8 cellular contexts compared by ENCODE assay signal in genomic region chr16:1308036-1308976, GRCh38. TPM values are rescaled to one million over a fixed set of nuclear protein-coding genes. Genes with fewer than 3 reads are reported as not detected.
A peak's percentile ranks its signal among the peaks of the same experiment; 100 is the strongest.
DNase-seq lines count a peak whose midpoint lies in the region; ATAC-seq lines count a peak whose summit lies in the region.

No MANE protein-coding gene starts in this region.

- H3K9me3 ChIP-seq in HUES6 (ENCODE audit: control insufficient read depth, insufficient read depth, low read depth, low read length) (no peaks in the 10 kb centered on the region), iPS-15b (ENCODE audit: control insufficient read depth, insufficient read depth, low read length) (no peaks in the 10 kb centered on the region), stomach smooth muscle (ENCODE audit: control insufficient read depth in 2 of 2, low read length in 2 of 2) (no peaks in the 10 kb centered on the region)

- H3K4me1 ChIP-seq in HUES6 (ENCODE audit: control insufficient read depth, insufficient read depth, low read length), result peaks cover 19% of the 10 kb centered on the region
- H3K4me1 ChIP-seq in iPS-15b (ENCODE audit: control insufficient read depth, insufficient read depth, low read length), result peaks cover 4% of the 10 kb centered on the region
- H3K4me1 ChIP-seq in stomach smooth muscle (ENCODE audit: control insufficient read depth, insufficient read depth, low read length), result peaks cover 29% of the 10 kb centered on the region

- H3K27ac Mint-ChIP-seq in activated CD8-positive, alpha-beta T cell treated with anti-CD3 and anti-CD28 coated beads, Interleukin-2, amount 10 ng/mL, durations not matched to agents 7 days and 5 days, result peak overlapping the region; percentile 100

- CTCF ChIA-PET in activated CD8-positive, alpha-beta T cell treated with anti-CD3 and anti-CD28 coated beads, Interleukin-2, amount 10 ng/mL, durations not matched to agents 7 days and 5 days (lab: Charles Lee), result interaction anchor here (1.0 kb wide), 1 partner anchor 474 kb away, joined by 3 read pairs; the partner anchor contains the start of genes NUBP2 and SPSB3

- peak overlapping the region; percentile 98 for H3K4me3 ChIP-seq in HUES6 (ENCODE audit: low read depth, low read length)
- peak overlapping the region; percentile 72 for H3K4me3 ChIP-seq in iPS-15b (ENCODE audit: low read depth, low read length)
- peak overlapping the region; percentile 62 to 77 for H3K4me3 ChIP-seq in stomach smooth muscle (ENCODE audit: low read length in 2 of 2)

- peaks cover 19% of the 10 kb centered on the region for H3K36me3 Mint-ChIP-seq in activated CD8-positive, alpha-beta T cell treated with anti-CD3 and anti-CD28 coated beads, Interleukin-2, amount 10 ng/mL, durations not matched to agents 7 days and 5 days (ENCODE audit: low read depth)

- in situ Hi-C loops in ACHN (cut with HindIII; ENCODE audit: low pct_ligation_motif_present, low pct_unique_long_range_greater_than_20kb, low sequenced_read_pairs), result no loop called here

- POLR2A ChIA-PET in activated CD8-positive, alpha-beta T cell treated with anti-CD3 and anti-CD28 coated beads, Interleukin-2, amount 10 ng/mL, durations not matched to agents 7 days and 5 days (lab: Charles Lee), result interaction anchor here (0.6 to 1.8 kb wide), 9 partner anchors 8 to 1492 kb away, joined by 3 to 15 read pairs (median 3); partner anchors contain the start of genes GNG13, RPS2 and UQCC4

- DNase-seq in ACHN (peak; percentile 71), NAMALWA (ENCODE audit: low spot score) (no peak)
- DNase-seq in activated CD8-positive, alpha-beta T cell treated with anti-CD3 and anti-CD28 coated beads, Interleukin-2, amount 10 ng/mL, durations not matched to agents 7 days and 5 days, result no peak

- H3K27me3 ChIP-seq in HUES6 (ENCODE audit: control insufficient read depth, insufficient read depth, low read length) (no peaks in the 10 kb centered on the region), iPS-15b (ENCODE audit: control insufficient read depth, insufficient read depth, low read length) (no peaks in the 10 kb centered on the region), stomach smooth muscle (ENCODE audit: control insufficient read depth in 1 of 2, insufficient read depth in 2 of 2, low read length in 2 of 2) (peaks cover 3 to 7% of the 10 kb centered on the region in 2 donors)

- H3K4me3 Mint-ChIP-seq in activated CD8-positive, alpha-beta T cell treated with anti-CD3 and anti-CD28 coated beads, Interleukin-2, amount 10 ng/mL, durations not matched to agents 7 days and 5 days, result peak overlapping the region; percentile 84

- H3K36me3 ChIP-seq in HUES6 (ENCODE audit: control insufficient read depth, insufficient read depth, low read length) (peaks cover 12% of the 10 kb centered on the region), iPS-15b (ENCODE audit: control insufficient read depth, insufficient read depth, low read length) (peaks cover 15% of the 10 kb centered on the region), stomach smooth muscle (ENCODE audit: control insufficient read depth in 2 of 2, insufficient read depth in 2 of 2, low read length in 2 of 2) (peaks cover 0 to 4% of the 10 kb centered on the region in 2 donors)

- H3K27ac ChIP-seq in HUES6 (ENCODE audit: low read depth, low read length) (no peak overlapping the region), stomach smooth muscle (ENCODE audit: low read length) (peak overlapping the region; percentile 92)

- H3K27me3 Mint-ChIP-seq in activated CD8-positive, alpha-beta T cell treated with anti-CD3 and anti-CD28 coated beads, Interleukin-2, amount 10 ng/mL, durations not matched to agents 7 days and 5 days (ENCODE audit: low read depth), result no peaks in the 10 kb centered on the region

- no peaks in the 10 kb centered on the region for H3K9me3 Mint-ChIP-seq in activated CD8-positive, alpha-beta T cell treated with anti-CD3 and anti-CD28 coated beads, Interleukin-2, amount 10 ng/mL, durations not matched to agents 7 days and 5 days (ENCODE audit: insufficient read depth)

- peaks cover 61% of the 10 kb centered on the region for H3K4me1 Mint-ChIP-seq in activated CD8-positive, alpha-beta T cell treated with anti-CD3 and anti-CD28 coated beads, Interleukin-2, amount 10 ng/mL, durations not matched to agents 7 days and 5 days (ENCODE audit: low read depth)

- H3K9ac ChIP-seq in HUES6 (ENCODE audit: low read length) (no peak overlapping the region), iPS-15b (ENCODE audit: low read depth, low read length) (no peak overlapping the region), stomach smooth muscle (ENCODE audit: low read length in 2 of 2) (peak overlapping the region; percentile 47 to 51)

- ATAC-seq in GM18520 (IDR thresholded peaks at IDR 0.05; ENCODE audit: unreplicated experiment) (peak; percentile 7), HG02870 (IDR thresholded peaks at IDR 0.05; ENCODE audit: unreplicated experiment) (no peak)
- no peak for ATAC-seq in activated CD8-positive, alpha-beta T cell treated with anti-CD3 and anti-CD28 coated beads, Interleukin-2, amount 10 ng/mL, durations not matched to agents 7 days and 5 days

RNA-seq across cellular contexts. Expression of gene UBE2I, which starts 1.1 kb away (rescaled TPM):
- total RNA-seq in activated CD8-positive, alpha-beta T cell treated with anti-CD3 and anti-CD28 coated beads, Interleukin-2, amount 10 ng/mL, durations not matched to agents 7 days and 5 days, result 100 to 1,000 TPM; 207 to 237 TPM

RNA-seq across cellular contexts. Expression of gene BAIAP3, which starts 25.1 kb away (rescaled TPM):
- under 1 TPM; 0.24 to 0.63 TPM for total RNA-seq in activated CD8-positive, alpha-beta T cell treated with anti-CD3 and anti-CD28 coated beads, Interleukin-2, amount 10 ng/mL, durations not matched to agents 7 days and 5 days

RNA-seq across cellular contexts. Expression of gene TSR3, which starts 43.4 kb away (rescaled TPM):
- 10 to 100 TPM; 48.5 to 50.7 TPM for total RNA-seq in activated CD8-positive, alpha-beta T cell treated with anti-CD3 and anti-CD28 coated beads, Interleukin-2, amount 10 ng/mL, durations not matched to agents 7 days and 5 days

RNA-seq across cellular contexts. Expression of gene GNPTG, which starts 43.4 kb away (rescaled TPM):
- total RNA-seq in activated CD8-positive, alpha-beta T cell treated with anti-CD3 and anti-CD28 coated beads, Interleukin-2, amount 10 ng/mL, durations not matched to agents 7 days and 5 days, result 10 to 100 TPM; 24.2 to 25.1 TPM

RNA-seq across cellular contexts. Expression of gene TPSD1, which starts 52.4 kb away (rescaled TPM):
- not detected for total RNA-seq in activated CD8-positive, alpha-beta T cell treated with anti-CD3 and anti-CD28 coated beads, Interleukin-2, amount 10 ng/mL, durations not matched to agents 7 days and 5 days

Comparison
In these comparisons a context has a peak if more than half of its experiments do, and no peak if none do; other contexts are left out.
1. H3K9ac ChIP-seq: peak in stomach smooth muscle (2 of 2); none in HUES6 (single experiment) and iPS-15b (single experiment).
2. Peak in every context shown above with its lines, with median percentiles within 50 percentile points of each other: H3K4me3 ChIP-seq.